8 cellular contexts compared by ENCODE assay signal in the genomic region with DNA sequence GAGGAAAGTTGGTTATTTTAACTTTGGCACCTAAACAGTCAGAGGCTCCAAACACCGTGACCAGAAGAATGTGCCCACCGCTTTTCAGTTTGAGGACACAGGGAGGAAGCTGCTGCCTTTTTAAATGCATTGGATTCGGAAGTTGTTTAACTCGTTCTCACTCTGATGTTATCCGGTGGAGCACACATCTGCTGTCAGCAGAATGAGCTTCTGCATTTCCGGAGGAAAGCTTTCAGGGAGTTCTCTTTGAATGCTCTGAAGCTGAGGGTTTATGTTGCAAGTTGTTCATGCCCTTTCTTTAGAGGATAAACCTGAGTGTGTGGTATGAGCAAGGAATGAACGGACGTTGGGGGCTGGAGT.
DNase-seq lines count a peak whose midpoint lies in the region; ATAC-seq, FAIRE-seq and TF ChIP-seq lines count a peak whose summit lies in the region.

No MANE protein-coding gene starts in this region.

- CTCF ChIA-PET in CD8-positive, alpha-beta T cell (lab: Charles Lee): interaction anchor here (1.1 kb wide), 1 partner anchor 77 kb away, joined by 3 read pairs; no protein-coding TSS in a partner anchor

- TF ChIP-seq CTCF in CD8-positive, alpha-beta T cell (IDR thresholded peaks at IDR 0.05): no peak

- ATAC-seq in CD8-positive, alpha-beta T cell: peak; percentile 29
- peak; percentile 43 for ATAC-seq in HG03108 (IDR thresholded peaks at IDR 0.05; ENCODE audit: unreplicated experiment)
- peak; percentile 45 for ATAC-seq in stimulated activated naive CD8-positive, alpha-beta T cell treated with anti-CD3 and anti-CD28 coated beads, Interleukin-15, amount 100 ng/mL, for 72 hours

- no peaks in the 10 kb centered on the region for H3K36me3 ChIP-seq in CD8-positive, alpha-beta T cell (ENCODE audit: insufficient read depth, low read length)
- H3K36me3 ChIP-seq in adipocyte (ENCODE audit: control insufficient read depth, insufficient read depth, low read length, severe bottlenecking): no peaks in the 10 kb centered on the region

- no peak for FAIRE-seq in H54 (lab: Jason Lieb, UNC)

- H3K36me3 Mint-ChIP-seq in CD8-positive, alpha-beta T cell: peaks cover 5% of the 10 kb centered on the region

- intact Hi-C loops in CD8-positive, alpha-beta T cell (cut with DNase I, micrococcal nuclease): no loop called here

- no peak overlapping the region for H3K4me3 ChIP-seq in CD8-positive, alpha-beta T cell (ENCODE audit: low read depth, low read length)
- H3K4me3 ChIP-seq in adipocyte (ENCODE audit: low read length): peak overlapping the region; percentile 77

- peak overlapping the region; percentile 81 for H3K9ac ChIP-seq in adipocyte (ENCODE audit: low read length)

- no peak overlapping the region for H3K27ac ChIP-seq in CD8-positive, alpha-beta T cell (ENCODE audit: low read depth, low read length)

- DNase-seq in CD8-positive, alpha-beta T cell: no peak
- DNase-seq in adipocyte (ENCODE audit: low read depth) (peak; percentile 59), iris pigment epithelial cell (ENCODE audit: low read depth) (peak; percentile 75), H54 (ENCODE audit: insufficient read length, low spot score) (no peak), midbrain (lab: John Stamatoyannopoulos, UW) (no peak), G401 (ENCODE audit: low spot score) (no peak)
- no peak for DNase-seq in stimulated activated naive CD8-positive, alpha-beta T cell treated with anti-CD3 and anti-CD28 coated beads, Interleukin-15, amount 100 ng/mL, for 72 hours

- H3K4me1 Mint-ChIP-seq in CD8-positive, alpha-beta T cell (ENCODE audit: low read depth): peaks cover 40% of the 10 kb centered on the region
- peaks cover 36% of the 10 kb centered on the region for H3K4me1 Mint-ChIP-seq in stimulated activated naive CD8-positive, alpha-beta T cell treated with anti-CD3 and anti-CD28 coated beads, Interleukin-15, amount 100 ng/mL, for 72 hours

- H3K4me1 ChIP-seq in CD8-positive, alpha-beta T cell (ENCODE audit: insufficient read depth, low read length): peaks cover 36% of the 10 kb centered on the region
- H3K4me1 ChIP-seq in adipocyte (ENCODE audit: control insufficient read depth, insufficient read depth, low read length): peaks cover 71% of the 10 kb centered on the region

- TF ChIP-seq POLR2A in H54 (IDR thresholded peaks at IDR 0.05; ENCODE audit: low read depth, low read length): no peak

- no peak overlapping the region for H3K27ac Mint-ChIP-seq in CD8-positive, alpha-beta T cell
- H3K27ac Mint-ChIP-seq in stimulated activated naive CD8-positive, alpha-beta T cell treated with anti-CD3 and anti-CD28 coated beads, Interleukin-15, amount 100 ng/mL, for 72 hours: peak overlapping the region in 1 of 2 donors; percentile 1

- POLR2A ChIA-PET in CD8-positive, alpha-beta T cell (lab: Charles Lee): interaction anchor here (0.6 to 1.3 kb wide), 2 partner anchors 14 to 57 kb away, joined by 3 to 4 read pairs; no protein-coding TSS in a partner anchor

- H3K27me3 Mint-ChIP-seq in CD8-positive, alpha-beta T cell (ENCODE audit: low read depth): peaks cover 36% of the 10 kb centered on the region
- H3K27me3 Mint-ChIP-seq in stimulated activated naive CD8-positive, alpha-beta T cell treated with anti-CD3 and anti-CD28 coated beads, Interleukin-15, amount 100 ng/mL, for 72 hours: peaks cover 45% of the 10 kb centered on the region

- H3K27me3 ChIP-seq in CD8-positive, alpha-beta T cell (ENCODE audit: insufficient read depth, low read length): no peaks in the 10 kb centered on the region
- no peaks in the 10 kb centered on the region for H3K27me3 ChIP-seq in adipocyte (replicated peaks; ENCODE audit: control insufficient read depth, insufficient read depth, low read length)

- H3K9me3 ChIP-seq in CD8-positive, alpha-beta T cell (ENCODE audit: low read length): no peaks in the 10 kb centered on the region
- no peaks in the 10 kb centered on the region for H3K9me3 ChIP-seq in adipocyte (ENCODE audit: control insufficient read depth, low read length)

- no peaks in the 10 kb centered on the region for H3K9me3 Mint-ChIP-seq in CD8-positive, alpha-beta T cell
- no peaks in the 10 kb centered on the region for H3K9me3 Mint-ChIP-seq in stimulated activated naive CD8-positive, alpha-beta T cell treated with anti-CD3 and anti-CD28 coated beads, Interleukin-15, amount 100 ng/mL, for 72 hours

- peak overlapping the region; percentile 29 for H3K4me3 Mint-ChIP-seq in CD8-positive, alpha-beta T cell
- H3K4me3 Mint-ChIP-seq in stimulated activated naive CD8-positive, alpha-beta T cell treated with anti-CD3 and anti-CD28 coated beads, Interleukin-15, amount 100 ng/mL, for 72 hours: peak overlapping the region; percentile 37 to 39

- in situ Hi-C loops in G401 (cut with HindIII; ENCODE audit: low sequenced_read_pairs): no loop called here

Comparison
In these comparisons a context has a peak if more than half of its experiments do, and no peak if none do; other contexts are left out.
1. DNase-seq: peak in adipocyte (single experiment) and iris pigment epithelial cell (single experiment); none in CD8-positive, alpha-beta T cell (0 of 7), stimulated activated naive CD8-positive, alpha-beta T cell treated with anti-CD3 and anti-CD28 coated beads, Interleukin-15, amount 100 ng/mL, for 72 hours (0 of 2), H54 (single experiment), midbrain (single experiment) and G401 (single experiment).
2. Peak in every context shown above with its lines, with median percentiles within 50 percentile points of each other: ATAC-seq.